ENCODE assay signal across 31 cellular contexts in genomic region chr9:37758747-37759146, GRCh38.
"Had no signal": no experiment of that assay in that cellular context is flagged by ENCODE, and none has a peak within 500 bp of the region (broad histone marks: within the 10 kb centered on the region; RNA-seq: fewer than 3 reads in every experiment).

No MANE protein-coding gene starts in this region.

- H3K4me3 Mint-ChIP-seq: activated CD4-positive, alpha-beta memory T cell treated with anti-CD3 and anti-CD28 coated beads, Interleukin-2, amount 10 ng/mL, durations not matched to agents 7 days and 5 days; activated CD4-positive, alpha-beta T cell treated with anti-CD3 and anti-CD28 coated beads for 36 hours; activated CD4-positive, alpha-beta T cell treated with anti-CD3 and anti-CD28 coated beads, Interleukin-2, amount 10 ng/mL, durations not matched to agents 24 days and 14 days; activated naive CD8-positive, alpha-beta T cell; activated T-cell treated with anti-CD3 and anti-CD28 coated beads, Interleukin-2, amount 50 U/mL, for 24 hours; activated T-cell treated with anti-CD3 and anti-CD28 coated beads, Interleukin-2, amount 50 U/mL, for 72 hours; central memory CD8-positive, alpha-beta T cell; dendritic cell treated with granulocyte-macrophage colony-stimulating factor and Interleukin-4, amounts not matched to agents 40 ng/mL and 50 ng/mL, for 4 days; effector memory CD8-positive, alpha-beta T cell; T-helper 17 cell; T-helper 2 cell treated with Interferon-gamma antibody and Interleukin-4, amounts not matched to agents 5 μg/mL and 100 μg/mL, for 36 hours had no signal

- H3K9me3 Mint-ChIP-seq: activated CD4-positive, alpha-beta memory T cell treated with anti-CD3 and anti-CD28 coated beads, Interleukin-2, amount 10 ng/mL, durations not matched to agents 7 days and 5 days; activated CD4-positive, alpha-beta T cell treated with anti-CD3 and anti-CD28 coated beads, Interleukin-2, amount 10 ng/mL, durations not matched to agents 24 days and 14 days; activated T-cell treated with anti-CD3 and anti-CD28 coated beads, Interleukin-2, amount 50 U/mL, for 24 hours; activated T-cell treated with anti-CD3 and anti-CD28 coated beads, Interleukin-2, amount 50 U/mL, for 72 hours; central memory CD8-positive, alpha-beta T cell; dendritic cell treated with granulocyte-macrophage colony-stimulating factor and Interleukin-4, amounts not matched to agents 40 ng/mL and 50 ng/mL, for 4 days; effector memory CD8-positive, alpha-beta T cell; T-helper 2 cell treated with Interferon-gamma antibody and Interleukin-4, amounts not matched to agents 5 μg/mL and 100 μg/mL, for 36 hours had no signal

- H3K36me3 Mint-ChIP-seq: activated naive CD8-positive, alpha-beta T cell had no signal

- ATAC-seq: activated CD4-positive, alpha-beta T cell treated with anti-CD3 and anti-CD28 coated beads for 36 hours; activated T-cell treated with anti-CD3 and anti-CD28 coated beads, Interleukin-2, amount 50 U/mL, for 72 hours; effector memory CD8-positive, alpha-beta T cell; T-helper 17 cell had no signal

- H3K36me3 ChIP-seq: brain microvascular endothelial cell, WERI-Rb-1 had no signal

- H3K27me3 ChIP-seq: brain microvascular endothelial cell, dorsolateral prefrontal cortex, esophagus squamous epithelium had no signal

- H3K27ac Mint-ChIP-seq: activated CD4-positive, alpha-beta memory T cell treated with anti-CD3 and anti-CD28 coated beads, Interleukin-2, amount 10 ng/mL, durations not matched to agents 7 days and 5 days; activated CD4-positive, alpha-beta T cell treated with anti-CD3 and anti-CD28 coated beads for 36 hours; activated CD4-positive, alpha-beta T cell treated with anti-CD3 and anti-CD28 coated beads, Interleukin-2, amount 10 ng/mL, durations not matched to agents 24 days and 14 days; activated naive CD8-positive, alpha-beta T cell; activated T-cell treated with anti-CD3 and anti-CD28 coated beads, Interleukin-2, amount 50 U/mL, for 24 hours; activated T-cell treated with anti-CD3 and anti-CD28 coated beads, Interleukin-2, amount 50 U/mL, for 72 hours; dendritic cell treated with granulocyte-macrophage colony-stimulating factor and Interleukin-4, amounts not matched to agents 40 ng/mL and 50 ng/mL, for 4 days; T-helper 2 cell treated with Interferon-gamma antibody and Interleukin-4, amounts not matched to agents 5 μg/mL and 100 μg/mL, for 36 hours had no signal

- H3K27ac ChIP-seq: brain microvascular endothelial cell, coronary artery, dorsolateral prefrontal cortex, esophagus squamous epithelium, WERI-Rb-1 had no signal

- H3K4me3 ChIP-seq: coronary artery, dorsolateral prefrontal cortex, esophagus squamous epithelium had no signal

- H3K9me3 ChIP-seq: esophagus squamous epithelium had no signal

- DNase-seq: activated CD4-positive, alpha-beta memory T cell treated with anti-CD3 and anti-CD28 coated beads, Interleukin-2, amount 10 ng/mL, durations not matched to agents 7 days and 5 days; activated CD4-positive, alpha-beta T cell treated with anti-CD3 and anti-CD28 coated beads for 36 hours; activated CD4-positive, alpha-beta T cell treated with anti-CD3 and anti-CD28 coated beads, Interleukin-2, amount 10 ng/mL, durations not matched to agents 24 days and 14 days; activated CD4-positive, CD25-positive, alpha-beta regulatory T cell; activated CD4-positive, CD25-positive, alpha-beta regulatory T cell treated with anti-CD3 and anti-CD28 coated beads, Interleukin-2, amount 50 U/mL, for 72 hours; activated CD8-positive, alpha-beta memory T cell treated with anti-CD3 and anti-CD28 coated beads, Interleukin-2, amount 50 U/mL, for 48 hours; activated effector memory CD4-positive, alpha-beta T cell treated with Interleukin-2 at 50 U/mL for 16 hours; activated gamma-delta T cell treated with Interleukin-2 at 50 U/mL for 16 hours; activated naive CD4-positive, alpha-beta T cell treated with anti-CD3 and anti-CD28 coated beads, Interleukin-2, amount 50 U/mL, for 16 hours; activated naive CD4-positive, alpha-beta T cell treated with Interleukin-2 at 50 U/mL for 16 hours; activated T-cell treated with anti-CD3 and anti-CD28 coated beads for 4 hours; activated T-cell treated with anti-CD3 and anti-CD28 coated beads, Interleukin-2, amount 50 U/mL, for 24 hours; activated T-cell treated with anti-CD3 and anti-CD28 coated beads, Interleukin-2, amount 50 U/mL, for 72 hours; amniotic stem cell; anterior cingulate cortex; brain microvascular endothelial cell; dorsolateral prefrontal cortex; effector CD4-positive, alpha-beta T cell; effector memory CD8-positive, alpha-beta T cell; erythroblast; esophagus squamous epithelium; head of caudate nucleus; hippocampal formation; T-helper 17 cell; T1000; WERI-Rb-1 had no signal

- H3K27me3 Mint-ChIP-seq: activated CD4-positive, alpha-beta memory T cell treated with anti-CD3 and anti-CD28 coated beads, Interleukin-2, amount 10 ng/mL, durations not matched to agents 7 days and 5 days; activated CD4-positive, alpha-beta T cell treated with anti-CD3 and anti-CD28 coated beads for 36 hours; activated CD4-positive, alpha-beta T cell treated with anti-CD3 and anti-CD28 coated beads, Interleukin-2, amount 10 ng/mL, durations not matched to agents 24 days and 14 days; activated naive CD8-positive, alpha-beta T cell; activated T-cell treated with anti-CD3 and anti-CD28 coated beads, Interleukin-2, amount 50 U/mL, for 24 hours; central memory CD8-positive, alpha-beta T cell; dendritic cell treated with granulocyte-macrophage colony-stimulating factor and Interleukin-4, amounts not matched to agents 40 ng/mL and 50 ng/mL, for 4 days; effector memory CD8-positive, alpha-beta T cell; T-helper 17 cell had no signal
